In the genomic region with DNA sequence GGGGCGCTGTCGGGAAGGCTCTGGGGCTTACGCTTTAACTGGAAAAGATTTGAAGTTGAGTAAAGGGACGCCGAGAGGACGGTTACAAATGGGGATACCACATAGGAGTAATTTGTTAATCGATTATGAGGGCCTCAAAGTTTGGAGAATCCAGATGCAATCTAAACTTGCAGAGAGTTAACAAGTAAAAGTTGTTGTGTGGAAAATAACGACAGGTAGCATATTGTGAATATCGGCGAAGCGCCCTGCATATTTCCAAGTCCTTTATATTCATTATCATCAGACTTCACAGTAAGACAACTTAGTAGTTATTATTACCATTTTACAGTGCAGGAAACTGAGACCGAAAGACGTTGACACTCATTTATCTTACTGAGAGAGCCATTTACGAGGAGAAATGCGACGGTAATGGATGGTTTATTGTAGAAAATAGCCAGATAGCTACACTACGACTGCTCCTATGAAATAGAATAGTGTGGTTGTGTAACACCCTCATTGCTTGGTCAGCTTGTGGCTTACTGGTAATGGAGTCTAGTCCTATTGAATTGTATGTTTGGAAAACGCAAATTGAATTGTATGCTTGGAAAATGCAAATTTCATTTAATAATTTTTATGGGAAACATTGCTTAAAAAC, we compare ENCODE assay signal across 9 cellular contexts. TPM values are rescaled to one million over a fixed set of nuclear protein-coding genes. Genes with fewer than 3 reads are reported as not detected.
DNase-seq lines count a peak whose midpoint lies in the region; ATAC-seq, FAIRE-seq and TF ChIP-seq lines count a peak whose summit lies in the region.
"Had no signal": no experiment of that assay in that cellular context is flagged by ENCODE, and none has a peak within 500 bp of the region (broad histone marks: within the 10 kb centered on the region; RNA-seq: fewer than 3 reads in every experiment).

No MANE protein-coding gene starts in this region.

- intact Hi-C loops in K562 (cut with micrococcal nuclease): loop anchor here (5.0 kb wide), 2 partner anchors 105 to 285 kb away; a partner anchor contains a TSS

- DNase-seq in DND-41: no peak
- peak in 2 of 4 experiments; percentile 41 to 46 for DNase-seq in K562 (ENCODE audit: extremely low read depth in 1 of 4, low spot score in 3 of 4)
- DNase-seq in type B pancreatic cell (ENCODE audit: extremely low spot score, unreplicated experiment): no peak
- DNase-seq in DMS114 treated with DMSO at 0.1 percent for 48 hours (lab: John Stamatoyannopoulos, UW; ENCODE audit: unreplicated experiment): no peak
- DNase-seq in GDM1 (lab: John Stamatoyannopoulos, UW): no peak

- no peak for TF ChIP-seq EP300 in K562 (IDR thresholded peaks at IDR 0.05; ENCODE audit: low read length)

- no peak for TF ChIP-seq POLR2A in K562 (conservative IDR thresholded peaks at IDR 0.05)

- no peaks in the 10 kb centered on the region for H3K36me3 Mint-ChIP-seq in type B pancreatic cell

- FAIRE-seq in K562 (lab: Jason Lieb, UNC): no peak

- no peak for ATAC-seq in DND-41 (ENCODE audit: insufficient read depth, low read depth)
- peak; percentile 34 for ATAC-seq in K562
- no peak for ATAC-seq in HG03354 (IDR thresholded peaks at IDR 0.05; ENCODE audit: poor library complexity, severe bottlenecking, unreplicated experiment)

- WGBS in K562 (ENCODE audit: insufficient coverage, low coverage, missing lambda C conversion rate): under 1% methylated on average over 18 of the region's 18 CpGs
- WGBS in liver: under 1% methylated on average over 18 of the region's 18 CpGs

- H3K4me2 ChIP-seq in DND-41 (ENCODE audit: insufficient read depth, low read length) (peak overlapping the region; percentile 76), K562 (ENCODE audit: insufficient read depth, low read length) (peak overlapping the region; percentile 94)

- H2AFZ ChIP-seq in DND-41 (ENCODE audit: low read depth, low read length): peak overlapping the region; percentile 89
- peak overlapping the region; percentile 93 for H2AFZ ChIP-seq in K562 (ENCODE audit: low read depth, low read length)

- peak overlapping the region; percentile 86 for H3K27ac ChIP-seq in DND-41 (ENCODE audit: low read length)
- H3K27ac ChIP-seq in KOPT-K1 (ENCODE audit: low read depth, low read length, poor library complexity, severe bottlenecking): peak overlapping the region; percentile 81
- H3K27ac ChIP-seq in K562 (ENCODE audit: extremely low read depth, low read depth, low read length): peak overlapping the region; percentile 91
- H3K27ac ChIP-seq in liver (ENCODE audit: low read depth in 1 of 2, low read length in 2 of 2): peak overlapping the region; percentile 97 to 100

- in situ Hi-C loops in K562 (cut with MboI): no loop called here

- H3K4me3 Mint-ChIP-seq in type B pancreatic cell: peak overlapping the region; percentile 94

- H3K9ac ChIP-seq in DND-41 (ENCODE audit: low read depth, low read length) (peak overlapping the region; percentile 91), K562 (ENCODE audit: insufficient read depth in 1 of 2, low read depth in 2 of 2, low read length in 2 of 2) (peak overlapping the region; percentile 82 to 99), liver (ENCODE audit: low read depth in 1 of 2, low read length in 2 of 2) (peak overlapping the region; percentile 76 to 98)

- H3K4me3 ChIP-seq in DND-41 (ENCODE audit: low read depth in 1 of 2, low read length in 2 of 2) (peak overlapping the region; percentile 80 to 91), K562 (peak overlapping the region; percentile 82), liver (ENCODE audit: low read depth in 1 of 3, low read length in 3 of 3) (peak overlapping the region; percentile 86 to 99 (median 93))

- H3K36me3 ChIP-seq in DND-41 (ENCODE audit: insufficient read depth, low read length) (no peaks in the 10 kb centered on the region; the same call in 1 of the 2 replicates), KOPT-K1 (ENCODE audit: insufficient read depth, low read length) (no peaks in the 10 kb centered on the region), K562 (ENCODE audit: control insufficient read depth, insufficient read depth, low read length) (no peaks in the 10 kb centered on the region), liver (ENCODE audit: control insufficient read depth in 4 of 4, insufficient read depth in 3 of 4, low read depth in 1 of 4, low read length in 3 of 4) (no peaks in the 10 kb centered on the region)

- H3K4me1 Mint-ChIP-seq in type B pancreatic cell (ENCODE audit: unreplicated experiment): peaks cover 43% of the 10 kb centered on the region

- H3K27me3 ChIP-seq in DND-41 (ENCODE audit: insufficient read depth, low read length, poor library complexity): no peaks in the 10 kb centered on the region
- H3K27me3 ChIP-seq in K562 (ENCODE audit: control insufficient read depth in 2 of 2, insufficient read depth in 2 of 2, low read length in 2 of 2): no peaks in the 10 kb centered on the region
- peaks cover 0 to 2% (median 0%) of the 10 kb centered on the region in 4 donors for H3K27me3 ChIP-seq in liver (ENCODE audit: control insufficient read depth in 4 of 4, insufficient read depth in 4 of 4, low read length in 3 of 4)

- H3K27me3 Mint-ChIP-seq in type B pancreatic cell: peaks cover 7% of the 10 kb centered on the region

- peaks cover 57% of the 10 kb centered on the region for H3K79me2 ChIP-seq in DND-41 (ENCODE audit: insufficient read depth, low read length)
- peaks cover 57% of the 10 kb centered on the region for H3K79me2 ChIP-seq in K562 (ENCODE audit: control insufficient read depth, insufficient read depth, low read length)

- H4K20me1 ChIP-seq in DND-41 (ENCODE audit: insufficient read depth, low read length) (peaks cover 44% of the 10 kb centered on the region; the same call in 1 of the 2 replicates), K562 (replicated peaks; ENCODE audit: control insufficient read depth, insufficient read depth, low read length) (peaks cover 48% of the 10 kb centered on the region)

- POLR2A ChIA-PET in K562 (lab: Yijun Ruan, JAX): interaction anchor here (0.6 to 5.5 kb wide), 13 partner anchors 11 to 319 kb away, joined by 3 to 25 read pairs (median 3); a partner anchor contains a TSS

- H3K9me1 ChIP-seq in K562 (ENCODE audit: control insufficient read depth, insufficient read depth, low read length): peaks cover 7% of the 10 kb centered on the region

- BruUV-seq in K562 (replicated peaks; lab: Mats Ljungman, UMichigan): no TSS peak

- no peaks in the 10 kb centered on the region for H3K9me3 Mint-ChIP-seq in type B pancreatic cell

- TF ChIP-seq RAD21 in K562 (CRISPR knock-in tag; conservative IDR thresholded peaks at IDR 0.05 in 1 of 2, IDR thresholded peaks at IDR 0.05 in 1 of 2) (no peak), liver (IDR thresholded peaks at IDR 0.05) (no peak)

- TF ChIP-seq CTCF in DND-41 (IDR thresholded peaks at IDR 0.05; ENCODE audit: borderline replicate concordance, extremely low read depth, low read length, poor library complexity, severe bottlenecking): no peak
- TF ChIP-seq CTCF in K562 (IDR thresholded peaks at IDR 0.05 in 2 of 3, conservative IDR thresholded peaks at IDR 0.05 in 1 of 3; ENCODE audit: insufficient read depth in 2 of 3, low read depth in 1 of 3, low read length in 3 of 3): peak in 2 of 3 experiments; percentile 11 to 15; a peak in 1 of 6 replicates
- TF ChIP-seq CTCF in liver (IDR thresholded peaks at IDR 0.05; ENCODE audit: low read depth, low read length, missing input control): no peak
- no peak for TF ChIP-seq CTCF in type B pancreatic cell (conservative IDR thresholded peaks at IDR 0.05)

- CTCF ChIA-PET in K562 (lab: Yijun Ruan, JAX; ENCODE audit: low intra/inter-chr PET ratio): no interaction called here

- peaks cover 44% of the 10 kb centered on the region for H3K4me1 ChIP-seq in DND-41 (ENCODE audit: insufficient read depth, low read length)
- H3K4me1 ChIP-seq in K562 (replicated peaks in 1 of 2; ENCODE audit: control insufficient read depth in 2 of 2, insufficient read depth in 2 of 2, low read length in 2 of 2): peaks cover 17 to 27% of the 10 kb centered on the region in 2 experiments
- peaks cover 0 to 39% (median 26%) of the 10 kb centered on the region in 4 donors for H3K4me1 ChIP-seq in liver (ENCODE audit: control insufficient read depth in 4 of 4, insufficient read depth in 4 of 4, low read length in 3 of 4)

- H3K9me3 ChIP-seq in DND-41 (ENCODE audit: insufficient read depth, low read length, severe bottlenecking) (no peaks in the 10 kb centered on the region), KOPT-K1 (ENCODE audit: insufficient read depth, low read length, poor library complexity, severe bottlenecking) (no peaks in the 10 kb centered on the region), K562 (replicated peaks; ENCODE audit: control insufficient read depth, insufficient read depth, low read depth, low read length) (no peaks in the 10 kb centered on the region), liver (ENCODE audit: control insufficient read depth in 4 of 4, low read length in 3 of 4) (no peaks in the 10 kb centered on the region)

- peak overlapping the region; percentile 95 for H3K27ac Mint-ChIP-seq in type B pancreatic cell

RNA-seq across cellular contexts. Expression of a gene that starts 0.7 kb away (rescaled TPM):
- 36.5 and 52.1 TPM in 2 replicates for total RNA-seq in K562 (2011; cell fraction: chromatin; rRNA removed; ENCODE audit: low replicate concordance)
- total RNA-seq in K562 (2011; cell fraction: nucleolus; rRNA removed): 38.4 and 39.7 TPM in 2 replicates
- total RNA-seq in K562 (2011; cell fraction: nucleoplasm; rRNA removed): 31.4 and 39.8 TPM in 2 replicates
- 41.4 and 42.9 TPM in 2 replicates for total RNA-seq in K562 (2014; rRNA removed)
- total RNA-seq in K562 (2014; rRNA removed; fragmentation: Illumina TruSeq; extraction: Trizol): 37.7 and 40.0 TPM in 2 replicates
- 32.9 and 35.3 TPM in 2 replicates for total RNA-seq in K562 (2015; rRNA removed; fragmentation: Illumina TruSeq; extraction: Trizol)
- total RNA-seq in K562 (2021): 45.5 and 50.1 TPM in 2 replicates
- polyA plus RNA-seq in K562 (2011; rRNA removed): 63.2 and 65.6 TPM in 2 replicates
- 62.1 and 71.2 TPM in 2 replicates for polyA plus RNA-seq in K562 (2011; cell fraction: cytosol; rRNA removed)
- 43.0 and 53.8 TPM in 2 replicates for polyA plus RNA-seq in K562 (2011; cell fraction: nucleus; rRNA removed)
- polyA plus RNA-seq in K562 (2012): 40.1 and 41.3 TPM in 2 replicates
- 44.1 and 45.3 TPM in 2 replicates for polyA plus RNA-seq in K562 (2014; fragmentation: Illumina TruSeq; extraction: Trizol)
- polyA plus RNA-seq in K562 (2014; fragmentation: Nextera tagmentation; extraction: Ambion mirVana): 10 to 100 TPM; 29.4 to 46.0 TPM
- polyA plus RNA-seq in K562 (2014; rRNA removed): 42.9 and 51.3 TPM in 2 replicates
- polyA minus RNA-seq in K562 (2011; rRNA and poly(A)+ RNA removed): 70.3 and 71.4 TPM in 2 replicates
- 27.8 and 32.2 TPM in 2 replicates for polyA minus RNA-seq in K562 (2011; cell fraction: cytosol; rRNA and poly(A)+ RNA removed)
- polyA minus RNA-seq in K562 (2011; cell fraction: nucleus; rRNA and poly(A)+ RNA removed): 20.3 and 28.8 TPM in 2 replicates
- 10 to 100 TPM; 12.9 to 17.3 TPM for total RNA-seq in liver
- polyA plus RNA-seq in liver: 10 to 100 TPM in 1 of 2 donors, 1 to 10 TPM in 1; 6.1 to 10.5 TPM
- total RNA-seq in type B pancreatic cell (ENCODE audit: low replicate concordance): 23.5 and 28.6 TPM in 2 replicates

RNA-seq across cellular contexts. Expression of a gene that starts 12.3 kb away (rescaled TPM):
- not detected in 2 replicates for total RNA-seq in K562 (2011; cell fraction: chromatin; rRNA removed; ENCODE audit: low replicate concordance)
- not detected in 2 replicates for total RNA-seq in K562 (2011; cell fraction: nucleolus; rRNA removed)
- total RNA-seq in K562 (2011; cell fraction: nucleoplasm; rRNA removed): not detected in 2 replicates
- total RNA-seq in K562 (2014; rRNA removed) (not detected in 2 replicates), K562 (2014; rRNA removed; fragmentation: Illumina TruSeq; extraction: Trizol) (not detected in 2 replicates), K562 (2015; rRNA removed; fragmentation: Illumina TruSeq; extraction: Trizol) (not detected in 2 replicates), K562 (2021) (0.27 TPM in 1 of 2 replicates, not detected in the other), liver (under 1 TPM; 0.17 to 0.42 TPM), type B pancreatic cell (ENCODE audit: low replicate concordance) (0.92 and 2.1 TPM in 2 replicates)
- polyA plus RNA-seq in K562 (2011; rRNA removed) (0.17 TPM in 1 of 2 replicates, not detected in the other), K562 (2014; fragmentation: Illumina TruSeq; extraction: Trizol) (not detected in 2 replicates), K562 (2014; fragmentation: Nextera tagmentation; extraction: Ambion mirVana) (under 1 TPM in 1 of 2 experiments, not detected in 1; 0.11 TPM), K562 (2014; rRNA removed) (not detected in 2 replicates), liver (under 1 TPM; 0.06 to 0.17 TPM)
- not detected in 2 replicates for polyA plus RNA-seq in K562 (2011; cell fraction: cytosol; rRNA removed)
- not detected in 2 replicates for polyA plus RNA-seq in K562 (2011; cell fraction: nucleus; rRNA removed)
- 0.12 and 0.26 TPM in 2 replicates for polyA plus RNA-seq in K562 (2012)
- polyA minus RNA-seq in K562 (2011; rRNA and poly(A)+ RNA removed): not detected in 2 replicates
- not detected in 2 replicates for polyA minus RNA-seq in K562 (2011; cell fraction: cytosol; rRNA and poly(A)+ RNA removed)
- not detected in 2 replicates for polyA minus RNA-seq in K562 (2011; cell fraction: nucleus; rRNA and poly(A)+ RNA removed)
- total RNA-seq: activated CD8-positive, alpha-beta memory T cell treated with anti-CD3 and anti-CD28 coated beads for 36 hours had no signal

Comparison
In these comparisons a context has a peak if more than half of its experiments do, and no peak if none do; other contexts are left out.
1. CTCF ChIP-seq: peak in K562 (2 of 3); none in DND-41 (single experiment), liver (single experiment) and type B pancreatic cell (single experiment).
2. Peak in every context shown above with its lines, with median percentiles within 50 percentile points of each other: H3K27ac ChIP-seq, H3K4me3 ChIP-seq and H3K9ac ChIP-seq.